Comparison of ENCODE assay signal across 9 cellular contexts in the genomic region with DNA sequence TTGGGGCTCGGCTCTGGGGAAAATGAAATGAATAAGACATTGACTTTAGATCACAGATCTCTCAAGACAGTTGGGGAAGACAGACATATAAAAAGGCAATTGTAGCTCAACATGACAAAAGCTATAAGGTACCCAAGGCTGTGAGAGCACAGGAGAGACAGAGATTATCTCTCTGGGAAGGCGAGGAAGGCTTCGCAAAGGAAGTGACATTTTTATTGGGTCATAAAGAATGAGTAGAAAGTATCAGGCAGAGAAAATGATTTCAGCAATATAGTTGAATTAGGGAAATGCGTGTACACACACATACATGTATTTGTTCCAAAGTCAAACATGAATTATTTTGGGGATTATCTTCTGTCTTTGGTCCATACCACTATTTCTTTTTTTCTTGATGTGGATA.
"Had no signal": no experiment of that assay in that cellular context is flagged by ENCODE, and none has a peak within 500 bp of the region (broad histone marks: within the 10 kb centered on the region; RNA-seq: fewer than 3 reads in every experiment).

No MANE protein-coding gene starts in this region.

- ATAC-seq: GM23338, HCT116 had no signal

- DNase-seq: GM23248, GOT3, H7, H9, HCEC 1CT, HFFc6 had no signal

- H3K9me3 Mint-ChIP-seq: GM23338, H9, HFFc6 had no signal

- H3K4me3 Mint-ChIP-seq: GM23338, H9, HFFc6 had no signal

- H3K27ac Mint-ChIP-seq: GM23338, H9, HFFc6 had no signal

- H3K4me3 ChIP-seq: GM23248, GM23338, HAP-1 had no signal

- H3K9me3 ChIP-seq: HAP-1 had no signal

- H3K36me3 ChIP-seq: HAP-1 had no signal

- H3K4me1 Mint-ChIP-seq: GM23338, H9 had no signal
